19 cellular contexts compared by ENCODE assay signal in genomic region chr22:31038686-31039085, GRCh38. TPM values are rescaled to one million over a fixed set of nuclear protein-coding genes. Genes with fewer than 3 reads are reported as not detected.
DNase-seq lines count a peak whose midpoint lies in the region; ATAC-seq, FAIRE-seq and TF ChIP-seq lines count a peak whose summit lies in the region.
"Had no signal": no experiment of that assay in that cellular context is flagged by ENCODE, and none has a peak within 500 bp of the region (broad histone marks: within the 10 kb centered on the region; RNA-seq: fewer than 3 reads in every experiment).

No MANE protein-coding gene starts in this region.

- no peak overlapping the region for H3K4me3 ChIP-seq in gastroesophageal sphincter
- no peak overlapping the region for H3K4me3 ChIP-seq in psoas muscle
- no peak overlapping the region for H3K4me3 ChIP-seq in transverse colon
- H3K4me3 ChIP-seq: mucosa of descending colon had no signal

- no peak for TF ChIP-seq EP300 in gastroesophageal sphincter (IDR thresholded peaks at IDR 0.05)
- TF ChIP-seq EP300 in transverse colon (IDR thresholded peaks at IDR 0.05; ENCODE audit: low read depth): no peak

- peak overlapping the region; percentile 7 for H3K27ac ChIP-seq in caudate nucleus (ENCODE audit: low read depth, low read length)
- peak overlapping the region; percentile 85 to 90 (median 89) for H3K27ac ChIP-seq in gastroesophageal sphincter
- H3K27ac ChIP-seq in psoas muscle: peak overlapping the region; percentile 58
- peak overlapping the region; percentile 75 to 88 (median 82) for H3K27ac ChIP-seq in transverse colon
- H3K27ac ChIP-seq: foreskin keratinocyte had no signal

- ATAC-seq in gastroesophageal sphincter (no peak), psoas muscle (no peak)
- ATAC-seq: foreskin keratinocyte had no signal

- H3K36me3 ChIP-seq in gastroesophageal sphincter: no peaks in the 10 kb centered on the region
- H3K36me3 ChIP-seq in psoas muscle (ENCODE audit: insufficient read depth in 1 of 2, low read depth in 1 of 2): no peaks in the 10 kb centered on the region
- H3K36me3 ChIP-seq in transverse colon: no peaks in the 10 kb centered on the region

- in situ Hi-C loops in transverse colon (cut with MboI; ENCODE audit: low pct_ligation_motif_present in 1 of 4, low pct_unique_long_range_greater_than_20kb in 1 of 4, low sequenced_read_pairs in 3 of 4): no loop called here

- FAIRE-seq in RCC 7860 (lab: Jason Lieb, UNC): no peak
- FAIRE-seq: colon had no signal

- H3K9me3 ChIP-seq in gastroesophageal sphincter (peaks cover 0 to 4% (median 0%) of the 10 kb centered on the region in 3 donors), psoas muscle (no peaks in the 10 kb centered on the region), transverse colon (no peaks in the 10 kb centered on the region)
- H3K9me3 ChIP-seq: mucosa of descending colon had no signal

- peaks cover 9 to 58% (median 16%) of the 10 kb centered on the region in 3 donors for H3K4me1 ChIP-seq in gastroesophageal sphincter
- peaks cover 11% of the 10 kb centered on the region for H3K4me1 ChIP-seq in psoas muscle
- peaks cover 5 to 26% (median 14%) of the 10 kb centered on the region in 4 donors for H3K4me1 ChIP-seq in transverse colon
- H3K4me1 ChIP-seq: foreskin keratinocyte had no signal

- H3K27me3 ChIP-seq in gastroesophageal sphincter (no peaks in the 10 kb centered on the region), psoas muscle (ENCODE audit: insufficient read depth in 3 of 3, low read length in 2 of 3) (no peaks in the 10 kb centered on the region), transverse colon (no peaks in the 10 kb centered on the region)
- H3K27me3 ChIP-seq: foreskin keratinocyte had no signal

- TF ChIP-seq CTCF in gastroesophageal sphincter (IDR thresholded peaks at IDR 0.05): no peak
- no peak for TF ChIP-seq CTCF in psoas muscle (IDR thresholded peaks at IDR 0.05)
- TF ChIP-seq CTCF in transverse colon (IDR thresholded peaks at IDR 0.05): no peak

- TF ChIP-seq POLR2A in gastroesophageal sphincter (IDR thresholded peaks at IDR 0.05) (no peak), transverse colon (IDR thresholded peaks at IDR 0.05) (no peak)

- DNase-seq in caudate nucleus (lab: John Stamatoyannopoulos, UW) (no peak), psoas muscle (no peak), transverse colon (no peak), RCC 7860 (ENCODE audit: low spot score) (no peak), NCI-H1930 (lab: John Stamatoyannopoulos, UW) (no peak)
- no peak for DNase-seq in activated T-cell treated with anti-CD3 and anti-CD28 coated beads, Interleukin-2, amount 50 U/mL, for 1 hour
- DNase-seq: activated CD4-positive, alpha-beta T cell treated with anti-CD3 and anti-CD28 coated beads, Interleukin-2, amount 50 U/mL, for 4 hours; activated naive CD4-positive, alpha-beta T cell treated with anti-CD3 and anti-CD28 coated beads, Interleukin-2, amount 50 U/mL, for 16 hours; DMS79 treated with DMSO at 0.1 percent for 48 hours; foreskin keratinocyte; kidney glomerular epithelial cell; mucosa of descending colon; NCI-H1417 treated with DMSO at 0.1 percent for 48 hours; NCI-H2171 treated with DMSO at 0.1 percent for 48 hours; NCI-H526 treated with DMSO at 0.1 percent for 48 hours; SIG-M5; stimulated activated CD4-positive, alpha-beta T cell treated with anti-CD3 and anti-CD28 coated beads, Interleukin-2, amount 100 ng/mL, for 24 hours had no signal

- intact Hi-C loops in psoas muscle (cut with DNase I) (no loop called here), transverse colon (cut with DNase I; ENCODE audit: low total_unique reads) (no loop called here)

- 11 to 31% methylated on average over 1 of the region's 1 CpG for WGBS in gastroesophageal sphincter (ENCODE audit: low coverage in 1 of 2), 2 donors
- 68 to 79% (median 72%) methylated on average over 1 of the region's 1 CpG for WGBS in psoas muscle, 3 donors
- WGBS in transverse colon (ENCODE audit: low coverage in 1 of 2), 2 donors: 67 to 76% methylated on average over 1 of the region's 1 CpG

RNA-seq across cellular contexts. Expression of gene SMTN, which starts 42.4 kb away (rescaled TPM):
- total RNA-seq in gastroesophageal sphincter (1,000 to 10,000 TPM in 2 of 4 donors, 100 to 1,000 TPM in 2; 900 to 1,687 (median 1,274) TPM), psoas muscle (10 to 100 TPM; 33.6 to 79.3 (median 66.5) TPM), transverse colon (100 to 1,000 TPM; 171 to 341 (median 219) TPM)
- 10 to 100 TPM; 23.0 to 43.4 (median 36.5) TPM for polyA plus RNA-seq in psoas muscle

Comparison
In these comparisons a context has a peak if more than half of its experiments do, and no peak if none do; other contexts are left out.
1. H3K27ac ChIP-seq: peak in every context shown above with its lines; median percentile 89 in gastroesophageal sphincter; 82 in transverse colon; 58 in psoas muscle; 7 in caudate nucleus.